Comparison of ENCODE assay signal across 14 cellular contexts in genomic region chr10:79162022-79162421, GRCh38.
DNase-seq lines count a peak whose midpoint lies in the region; ATAC-seq, FAIRE-seq and TF ChIP-seq lines count a peak whose summit lies in the region.
"Had no signal": no experiment of that assay in that cellular context is flagged by ENCODE, and none has a peak within 500 bp of the region (broad histone marks: within the 10 kb centered on the region; RNA-seq: fewer than 3 reads in every experiment).

No MANE protein-coding gene starts in this region.

- H3K4me1 Mint-ChIP-seq in CD14-positive monocyte, result peaks cover 4% of the 10 kb centered on the region

- H3K27ac Mint-ChIP-seq in CD14-positive monocyte, result no peak overlapping the region

- no peak for TF ChIP-seq POLR2A in GM12892 (IDR thresholded peaks at IDR 0.05; ENCODE audit: low read depth, low read length)

- H3K9me3 Mint-ChIP-seq in CD14-positive monocyte, result peaks cover 0 to 1% (median 0%) of the 10 kb centered on the region in 7 donors

- H3K27me3 ChIP-seq in right atrium auricular region (no peaks in the 10 kb centered on the region), adipocyte (replicated peaks; ENCODE audit: control insufficient read depth, insufficient read depth, low read length) (no peaks in the 10 kb centered on the region), muscle layer of colon (ENCODE audit: control insufficient read depth in 1 of 2, insufficient read depth in 2 of 2, low read length in 2 of 2) (no peaks in the 10 kb centered on the region)
- H3K27me3 ChIP-seq: BE2C had no signal

- H3K9me3 ChIP-seq in right atrium auricular region (no peaks in the 10 kb centered on the region), adipocyte (ENCODE audit: control insufficient read depth, low read length) (no peaks in the 10 kb centered on the region), muscle layer of colon (ENCODE audit: low read length) (no peaks in the 10 kb centered on the region)
- H3K9me3 ChIP-seq: BE2C, HAP-1 had no signal

- H3K4me3 Mint-ChIP-seq in CD14-positive monocyte, result no peak overlapping the region

- H3K27ac ChIP-seq in right atrium auricular region (peak overlapping the region; percentile 93 to 98), muscle layer of colon (ENCODE audit: low read depth, low read length) (peak overlapping the region; percentile 22)

- DNase-seq in right atrium auricular region (ENCODE audit: low spot score) (no peak), Right ventricle myocardium inferior (ENCODE audit: missing footprints) (no peak), adipocyte (ENCODE audit: low read depth) (no peak), NCI-H1417 treated with DMSO at 0.1 percent for 48 hours (lab: John Stamatoyannopoulos, UW) (no peak), GM12892 (ENCODE audit: insufficient read length) (no peak), CD14-positive monocyte (ENCODE audit: low spot score) (no peak)
- DNase-seq: BE2C, DMS 273 treated with DMSO at 0.1 percent for 48 hours, NCI-H1436, NCI-H2029 treated with DMSO at 0.1 percent for 48 hours, NCI-H510A, SHP77 treated with DMSO at 0.1 percent for 48 hours had no signal

- H3K36me3 Mint-ChIP-seq in CD14-positive monocyte, result peaks cover 39 to 66% of the 10 kb centered on the region in 2 donors

- H3K9ac ChIP-seq in adipocyte (ENCODE audit: low read length) (peak overlapping the region; percentile 16), muscle layer of colon (ENCODE audit: low read length) (no peak overlapping the region)

- peaks cover 6% of the 10 kb centered on the region for H3K36me3 ChIP-seq in right atrium auricular region
- peaks cover 32% of the 10 kb centered on the region for H3K36me3 ChIP-seq in adipocyte (ENCODE audit: control insufficient read depth, insufficient read depth, low read length, severe bottlenecking)
- peaks cover 3% of the 10 kb centered on the region for H3K36me3 ChIP-seq in muscle layer of colon (ENCODE audit: insufficient read depth, low read length)
- H3K36me3 ChIP-seq: HAP-1 had no signal

- intact Hi-C loops in Right ventricle myocardium inferior (cut with DNase I), result no loop called here
- intact Hi-C loops in CD14-positive monocyte (cut with micrococcal nuclease), result no loop called here

- H3K4me1 ChIP-seq in right atrium auricular region (peaks cover 0 to 96% of the 10 kb centered on the region in 2 donors), adipocyte (ENCODE audit: control insufficient read depth, insufficient read depth, low read length) (peaks cover 89% of the 10 kb centered on the region), muscle layer of colon (ENCODE audit: insufficient read depth, low read length) (peaks cover 87% of the 10 kb centered on the region)

- ATAC-seq in Right ventricle myocardium inferior, result no peak

- H3K27me3 Mint-ChIP-seq in CD14-positive monocyte (ENCODE audit: low read depth in 3 of 3), result no peaks in the 10 kb centered on the region

- TF ChIP-seq CTCF in right atrium auricular region (IDR thresholded peaks at IDR 0.05), result no peak
- TF ChIP-seq CTCF in CD14-positive monocyte (IDR thresholded peaks at IDR 0.05), result no peak

- FAIRE-seq in GM12892 (lab: Jason Lieb, UNC), result no peak

- no peak overlapping the region for H3K4me3 ChIP-seq in right atrium auricular region
- H3K4me3 ChIP-seq in adipocyte (ENCODE audit: low read length), result no peak overlapping the region
- no peak overlapping the region for H3K4me3 ChIP-seq in muscle layer of colon (ENCODE audit: low read depth in 1 of 2, low read length in 2 of 2)
- H3K4me3 ChIP-seq: HAP-1 had no signal
